In the genomic region with DNA sequence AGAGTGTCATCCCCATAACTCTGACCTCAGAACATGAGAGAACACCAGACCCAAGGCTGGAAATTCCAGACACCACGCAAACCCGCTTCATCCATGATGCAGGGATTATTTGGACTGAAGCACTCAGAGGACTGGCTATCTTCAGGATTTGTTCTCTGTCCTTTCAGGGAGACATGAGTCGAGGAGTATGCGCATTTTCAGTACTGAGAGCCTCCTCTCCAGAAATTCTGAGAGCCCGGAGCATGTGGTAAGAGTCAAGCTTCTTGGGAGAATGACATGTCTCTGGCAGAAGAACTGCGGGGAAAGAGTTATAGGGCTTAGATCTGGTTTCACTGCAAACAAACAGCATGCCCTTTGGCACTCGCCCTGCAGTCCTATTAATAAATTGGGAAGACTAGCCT, we compare ENCODE assay signal across 1 cellular context.
TF ChIP-seq lines count a peak whose summit lies in the region.

No MANE protein-coding gene starts in this region.

TF ChIP-seq in K562, 482 proteins besides CTCF, POLR2A, EP300 and RAD21:
- TF ChIP-seq, protein P1, sequence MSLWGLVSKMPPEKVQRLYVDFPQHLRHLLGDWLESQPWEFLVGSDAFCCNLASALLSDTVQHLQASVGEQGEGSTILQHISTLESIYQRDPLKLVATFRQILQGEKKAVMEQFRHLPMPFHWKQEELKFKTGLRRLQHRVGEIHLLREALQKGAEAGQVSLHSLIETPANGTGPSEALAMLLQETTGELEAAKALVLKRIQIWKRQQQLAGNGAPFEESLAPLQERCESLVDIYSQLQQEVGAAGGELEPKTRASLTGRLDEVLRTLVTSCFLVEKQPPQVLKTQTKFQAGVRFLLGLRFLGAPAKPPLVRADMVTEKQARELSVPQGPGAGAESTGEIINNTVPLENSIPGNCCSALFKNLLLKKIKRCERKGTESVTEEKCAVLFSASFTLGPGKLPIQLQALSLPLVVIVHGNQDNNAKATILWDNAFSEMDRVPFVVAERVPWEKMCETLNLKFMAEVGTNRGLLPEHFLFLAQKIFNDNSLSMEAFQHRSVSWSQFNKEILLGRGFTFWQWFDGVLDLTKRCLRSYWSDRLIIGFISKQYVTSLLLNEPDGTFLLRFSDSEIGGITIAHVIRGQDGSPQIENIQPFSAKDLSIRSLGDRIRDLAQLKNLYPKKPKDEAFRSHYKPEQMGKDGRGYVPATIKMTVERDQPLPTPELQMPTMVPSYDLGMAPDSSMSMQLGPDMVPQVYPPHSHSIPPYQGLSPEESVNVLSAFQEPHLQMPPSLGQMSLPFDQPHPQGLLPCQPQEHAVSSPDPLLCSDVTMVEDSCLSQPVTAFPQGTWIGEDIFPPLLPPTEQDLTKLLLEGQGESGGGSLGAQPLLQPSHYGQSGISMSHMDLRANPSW (CRISPR knock-in tag; IDR thresholded peaks at IDR 0.05) = no peak
- no peak for TF ChIP-seq ZNF551 (CRISPR knock-in tag; IDR thresholded peaks at IDR 0.05)
- no peak for TF ChIP-seq SNRNP70 (optimal IDR thresholded peaks at IDR 0.05; ENCODE audit: low read depth, low read length)
- no peak for TF ChIP-seq BRD9 (IDR thresholded peaks at IDR 0.05; ENCODE audit: low read depth, partially characterized antibody)
- no peak for TF ChIP-seq KLF16 (IDR thresholded peaks at IDR 0.05)
- TF ChIP-seq, protein P2, sequence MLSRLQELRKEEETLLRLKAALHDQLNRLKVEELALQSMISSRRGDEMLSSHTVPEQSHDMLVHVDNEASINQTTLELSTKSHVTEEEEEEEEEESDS (CRISPR knock-in tag; IDR thresholded peaks at IDR 0.05) = no peak
- no peak for TF ChIP-seq GATAD2A (IDR thresholded peaks at IDR 0.05)
- TF ChIP-seq, protein P3, sequence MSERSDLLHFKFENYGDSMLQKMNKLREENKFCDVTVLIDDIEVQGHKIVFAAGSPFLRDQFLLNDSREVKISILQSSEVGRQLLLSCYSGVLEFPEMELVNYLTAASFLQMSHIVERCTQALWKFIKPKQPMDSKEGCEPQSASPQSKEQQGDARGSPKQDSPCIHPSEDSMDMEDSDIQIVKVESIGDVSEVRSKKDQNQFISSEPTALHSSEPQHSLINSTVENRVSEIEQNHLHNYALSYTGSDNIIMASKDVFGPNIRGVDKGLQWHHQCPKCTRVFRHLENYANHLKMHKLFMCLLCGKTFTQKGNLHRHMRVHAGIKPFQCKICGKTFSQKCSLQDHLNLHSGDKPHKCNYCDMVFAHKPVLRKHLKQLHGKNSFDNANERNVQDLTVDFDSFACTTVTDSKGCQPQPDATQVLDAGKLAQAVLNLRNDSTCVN (CRISPR knock-in tag; IDR thresholded peaks at IDR 0.05) = no peak
- no peak for TF ChIP-seq MEIS2 (IDR thresholded peaks at IDR 0.05; ENCODE audit: partially characterized antibody)
- no peak for TF ChIP-seq SAFB (IDR thresholded peaks at IDR 0.05; ENCODE audit: borderline replicate concordance, low read depth, low read length)
- TF ChIP-seq ZNF830 (CRISPR knock-in tag; IDR thresholded peaks at IDR 0.05) = no peak
- no peak for TF ChIP-seq NFE2L1 (tag; IDR thresholded peaks at IDR 0.05; ENCODE audit: borderline replicate concordance, low read depth)
- TF ChIP-seq, protein P4, sequence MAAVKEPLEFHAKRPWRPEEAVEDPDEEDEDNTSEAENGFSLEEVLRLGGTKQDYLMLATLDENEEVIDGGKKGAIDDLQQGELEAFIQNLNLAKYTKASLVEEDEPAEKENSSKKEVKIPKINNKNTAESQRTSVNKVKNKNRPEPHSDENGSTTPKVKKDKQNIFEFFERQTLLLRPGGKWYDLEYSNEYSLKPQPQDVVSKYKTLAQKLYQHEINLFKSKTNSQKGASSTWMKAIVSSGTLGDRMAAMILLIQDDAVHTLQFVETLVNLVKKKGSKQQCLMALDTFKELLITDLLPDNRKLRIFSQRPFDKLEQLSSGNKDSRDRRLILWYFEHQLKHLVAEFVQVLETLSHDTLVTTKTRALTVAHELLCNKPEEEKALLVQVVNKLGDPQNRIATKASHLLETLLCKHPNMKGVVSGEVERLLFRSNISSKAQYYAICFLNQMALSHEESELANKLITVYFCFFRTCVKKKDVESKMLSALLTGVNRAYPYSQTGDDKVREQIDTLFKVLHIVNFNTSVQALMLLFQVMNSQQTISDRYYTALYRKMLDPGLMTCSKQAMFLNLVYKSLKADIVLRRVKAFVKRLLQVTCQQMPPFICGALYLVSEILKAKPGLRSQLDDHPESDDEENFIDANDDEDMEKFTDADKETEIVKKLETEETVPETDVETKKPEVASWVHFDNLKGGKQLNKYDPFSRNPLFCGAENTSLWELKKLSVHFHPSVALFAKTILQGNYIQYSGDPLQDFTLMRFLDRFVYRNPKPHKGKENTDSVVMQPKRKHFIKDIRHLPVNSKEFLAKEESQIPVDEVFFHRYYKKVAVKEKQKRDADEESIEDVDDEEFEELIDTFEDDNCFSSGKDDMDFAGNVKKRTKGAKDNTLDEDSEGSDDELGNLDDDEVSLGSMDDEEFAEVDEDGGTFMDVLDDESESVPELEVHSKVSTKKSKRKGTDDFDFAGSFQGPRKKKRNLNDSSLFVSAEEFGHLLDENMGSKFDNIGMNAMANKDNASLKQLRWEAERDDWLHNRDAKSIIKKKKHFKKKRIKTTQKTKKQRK (IDR thresholded peaks at IDR 0.05; ENCODE audit: borderline replicate concordance, low read depth, low read length) = no peak
- no peak for TF ChIP-seq ZFP36 (IDR thresholded peaks at IDR 0.05; ENCODE audit: low read depth, low read length, partially characterized antibody)
- no peak for TF ChIP-seq ZNF778 (CRISPR knock-in tag; IDR thresholded peaks at IDR 0.05)
- TF ChIP-seq DIDO1 (tag; IDR thresholded peaks at IDR 0.05; ENCODE audit: low read depth) = no peak
